17 cellular contexts compared by ENCODE assay signal in genomic region chr14:39217214-39217879, GRCh38. TPM values are rescaled to one million over a fixed set of nuclear protein-coding genes. Genes with fewer than 3 reads are reported as not detected.
A peak's percentile ranks its signal among the peaks of the same experiment; 100 is the strongest.
DNase-seq lines count a peak whose midpoint lies in the region; ATAC-seq and TF ChIP-seq lines count a peak whose summit lies in the region.
"Had no signal": no experiment of that assay in that cellular context is flagged by ENCODE, and none has a peak within 500 bp of the region (broad histone marks: within the 10 kb centered on the region; RNA-seq: fewer than 3 reads in every experiment).

No MANE protein-coding gene starts in this region.

- H3K4me1 Mint-ChIP-seq in activated T-cell treated with anti-CD3 and anti-CD28 coated beads, Interleukin-2, amount 50 U/mL, for 72 hours (ENCODE audit: low read depth), result peaks cover 18% of the 10 kb centered on the region
- peaks cover 4 to 8% of the 10 kb centered on the region in 2 donors for H3K4me1 Mint-ChIP-seq in immature natural killer cell

- DNase-seq in activated T-cell treated with anti-CD3 and anti-CD28 coated beads, Interleukin-2, amount 50 U/mL, for 72 hours, result no peak
- no peak for DNase-seq in activated T-cell treated with anti-CD3 and anti-CD28 coated beads, Interleukin-2, amount 50 U/mL, for 1 hour
- DNase-seq in NCI-H748 (lab: John Stamatoyannopoulos, UW; ENCODE audit: unreplicated experiment), result peak; percentile 51
- peak; percentile 72 for DNase-seq in dermis blood vessel endothelial cell
- no peak for DNase-seq in stomach
- no peak for DNase-seq in immature natural killer cell
- DNase-seq: activated CD4-positive, alpha-beta T cell treated with anti-CD3 and anti-CD28 coated beads for 1 hour; activated gamma-delta T cell treated with Interleukin-2 at 50 U/mL for 16 hours; CD8-positive, alpha-beta T cell; NCI-H774; psoas muscle; SHP77 treated with DMSO at 0.1 percent for 48 hours; stimulated activated CD4-positive, alpha-beta T cell treated with anti-CD3 and anti-CD28 coated beads, Interleukin-12 subunit alpha, Interleukin-12 subunit beta, amount 100 ng/mL, for 4 hours; stimulated activated naive CD4-positive, alpha-beta T cell had no signal

- no peak for TF ChIP-seq EP300 in stomach (IDR thresholded peaks at IDR 0.05)
- no peak for TF ChIP-seq EP300 in gastroesophageal sphincter (IDR thresholded peaks at IDR 0.05)

- H3K4me1 ChIP-seq in stomach (peaks cover 0 to 11% (median 0%) of the 10 kb centered on the region in 4 donors), gastroesophageal sphincter (no peaks in the 10 kb centered on the region)
- H3K4me1 ChIP-seq: psoas muscle had no signal

- H3K9me3 Mint-ChIP-seq in activated T-cell treated with anti-CD3 and anti-CD28 coated beads, Interleukin-2, amount 50 U/mL, for 72 hours, result peaks cover 3% of the 10 kb centered on the region in 2 donors
- no peaks in the 10 kb centered on the region for H3K9me3 Mint-ChIP-seq in immature natural killer cell
- H3K9me3 Mint-ChIP-seq: CD8-positive, alpha-beta T cell had no signal

- no peaks in the 10 kb centered on the region for H3K27me3 Mint-ChIP-seq in activated T-cell treated with anti-CD3 and anti-CD28 coated beads, Interleukin-2, amount 50 U/mL, for 72 hours (ENCODE audit: low read depth)
- peaks cover 0 to 3% (median 0%) of the 10 kb centered on the region in 3 donors for H3K27me3 Mint-ChIP-seq in immature natural killer cell (ENCODE audit: low read depth in 3 of 3)

- WGBS in stomach, 5 donors, result 50 to 66% (median 57%) methylated on average over 8 of the region's 8 CpGs
- WGBS in gastroesophageal sphincter (ENCODE audit: low coverage in 1 of 2), 2 donors, result 74 to 100% methylated on average over 3 to 6 of the region's 8 CpGs

- H3K27ac Mint-ChIP-seq in activated T-cell treated with anti-CD3 and anti-CD28 coated beads, Interleukin-2, amount 50 U/mL, for 72 hours, result peak overlapping the region; percentile 65
- peak overlapping the region in 2 of 6 donors; percentile 11 to 72 for H3K27ac Mint-ChIP-seq in immature natural killer cell
- H3K27ac Mint-ChIP-seq: CD8-positive, alpha-beta T cell had no signal

- H3K27ac ChIP-seq in stomach, result peak overlapping the region in 3 of 5 donors; percentile 44 to 59 (median 50)
- no peak overlapping the region for H3K27ac ChIP-seq in gastroesophageal sphincter
- H3K27ac ChIP-seq: psoas muscle, vagina had no signal

- H3K36me3 ChIP-seq in stomach (no peaks in the 10 kb centered on the region), gastroesophageal sphincter (no peaks in the 10 kb centered on the region)
- H3K36me3 ChIP-seq: vagina had no signal

- TF ChIP-seq POLR2A in stomach (IDR thresholded peaks at IDR 0.05) (no peak), gastroesophageal sphincter (IDR thresholded peaks at IDR 0.05) (no peak)

- H3K9me3 ChIP-seq in stomach (no peaks in the 10 kb centered on the region), gastroesophageal sphincter (no peaks in the 10 kb centered on the region)
- H3K9me3 ChIP-seq: psoas muscle, vagina had no signal

- TF ChIP-seq CTCF in stomach (IDR thresholded peaks at IDR 0.05) (no peak), gastroesophageal sphincter (IDR thresholded peaks at IDR 0.05) (no peak)

- H3K4me3 Mint-ChIP-seq in activated T-cell treated with anti-CD3 and anti-CD28 coated beads, Interleukin-2, amount 50 U/mL, for 72 hours, result no peak overlapping the region
- H3K4me3 Mint-ChIP-seq in immature natural killer cell, result no peak overlapping the region
- H3K4me3 Mint-ChIP-seq: CD8-positive, alpha-beta T cell had no signal

- H3K27me3 ChIP-seq in stomach (no peaks in the 10 kb centered on the region), gastroesophageal sphincter (no peaks in the 10 kb centered on the region)
- H3K27me3 ChIP-seq: vagina had no signal

- intact Hi-C loops in stomach (cut with DNase I; ENCODE audit: low total_unique reads), result no loop called here

- H3K4me3 ChIP-seq in stomach (no peak overlapping the region), gastroesophageal sphincter (no peak overlapping the region)
- H3K4me3 ChIP-seq: psoas muscle, vagina had no signal

- H3K36me3 Mint-ChIP-seq in activated T-cell treated with anti-CD3 and anti-CD28 coated beads, Interleukin-2, amount 50 U/mL, for 72 hours (ENCODE audit: insufficient read depth in 2 of 2), result no peaks in the 10 kb centered on the region
- peaks cover 0 to 3% (median 0%) of the 10 kb centered on the region in 3 donors for H3K36me3 Mint-ChIP-seq in immature natural killer cell
- H3K36me3 Mint-ChIP-seq: CD8-positive, alpha-beta T cell had no signal

- ATAC-seq in activated T-cell treated with anti-CD3 and anti-CD28 coated beads, Interleukin-2, amount 50 U/mL, for 72 hours (replicated peaks in 1 of 2), result no peak
- ATAC-seq in HG03175 (IDR thresholded peaks at IDR 0.05; ENCODE audit: unreplicated experiment), result no peak
- ATAC-seq in gastroesophageal sphincter, result no peak
- ATAC-seq: CD8-positive, alpha-beta T cell; psoas muscle had no signal

RNA-seq across cellular contexts. Expression of gene MIA2, which starts 16.4 kb away (rescaled TPM):
- total RNA-seq in activated T-cell treated with anti-CD3 and anti-CD28 coated beads, Interleukin-2, amount 50 U/mL, for 72 hours, result 10 to 100 TPM; 54.5 to 56.7 TPM
- total RNA-seq in dermis blood vessel endothelial cell, result 21.2 and 24.7 TPM in 2 replicates
- total RNA-seq in stomach, result 10 to 100 TPM; 41.4 to 72.4 (median 58.9) TPM
- 10 to 100 TPM; 23.6 to 45.6 (median 26.1) TPM for polyA plus RNA-seq in stomach
- 10 to 100 TPM; 13.5 to 21.3 (median 16.3) TPM for total RNA-seq in gastroesophageal sphincter
- 10 to 100 TPM; 14.1 to 38.6 (median 27.6) TPM for polyA plus RNA-seq in immature natural killer cell

RNA-seq across cellular contexts. Expression of gene PNN, which starts 42.3 kb away (rescaled TPM):
- 100 to 1,000 TPM; 102 to 130 TPM for total RNA-seq in activated T-cell treated with anti-CD3 and anti-CD28 coated beads, Interleukin-2, amount 50 U/mL, for 72 hours
- total RNA-seq in dermis blood vessel endothelial cell (22.5 and 25.4 TPM in 2 replicates), stomach (100 to 1,000 TPM in 1 of 5 donors, 10 to 100 TPM in 4; 36.2 to 122 (median 53.2) TPM), gastroesophageal sphincter (10 to 100 TPM; 19.6 to 43.1 (median 37.1) TPM)
- polyA plus RNA-seq in stomach (10 to 100 TPM; 21.7 to 36.3 (median 33.5) TPM), immature natural killer cell (10 to 100 TPM in 2 of 3 donors, 1 to 10 TPM in 1; 9.5 to 34.7 (median 17.1) TPM)

RNA-seq across cellular contexts. Expression of gene TRAPPC6B, which starts 47.2 kb away (rescaled TPM):
- total RNA-seq in activated T-cell treated with anti-CD3 and anti-CD28 coated beads, Interleukin-2, amount 50 U/mL, for 72 hours, result 10 to 100 TPM; 40.8 to 42.4 TPM
- 34.9 and 35.8 TPM in 2 replicates for total RNA-seq in dermis blood vessel endothelial cell
- 100 to 1,000 TPM in 1 of 5 donors, 10 to 100 TPM in 4; 15.1 to 100 (median 49.6) TPM for total RNA-seq in stomach
- 10 to 100 TPM in 2 of 3 donors, 1 to 10 TPM in 1; 9.7 to 13.9 (median 12.4) TPM for polyA plus RNA-seq in stomach
- total RNA-seq in gastroesophageal sphincter, result 10 to 100 TPM; 28.7 to 50.7 (median 35.5) TPM
- 10 to 100 TPM; 11.2 to 19.0 (median 13.0) TPM for polyA plus RNA-seq in immature natural killer cell

Comparison
In these comparisons a context has a peak if more than half of its experiments do, and no peak if none do; other contexts are left out.
1. DNase-seq: peak in NCI-H748 (single experiment) and dermis blood vessel endothelial cell (single experiment); none in activated T-cell treated with anti-CD3 and anti-CD28 coated beads, Interleukin-2, amount 50 U/mL, for 72 hours (0 of 2), activated T-cell treated with anti-CD3 and anti-CD28 coated beads, Interleukin-2, amount 50 U/mL, for 1 hour (single experiment), stomach (single experiment) and immature natural killer cell (0 of 3).
2. H3K27ac ChIP-seq: peak in stomach (3 of 5); none in gastroesophageal sphincter (0 of 4).